Comparison of ENCODE assay signal across 22 cellular contexts in the genomic region with DNA sequence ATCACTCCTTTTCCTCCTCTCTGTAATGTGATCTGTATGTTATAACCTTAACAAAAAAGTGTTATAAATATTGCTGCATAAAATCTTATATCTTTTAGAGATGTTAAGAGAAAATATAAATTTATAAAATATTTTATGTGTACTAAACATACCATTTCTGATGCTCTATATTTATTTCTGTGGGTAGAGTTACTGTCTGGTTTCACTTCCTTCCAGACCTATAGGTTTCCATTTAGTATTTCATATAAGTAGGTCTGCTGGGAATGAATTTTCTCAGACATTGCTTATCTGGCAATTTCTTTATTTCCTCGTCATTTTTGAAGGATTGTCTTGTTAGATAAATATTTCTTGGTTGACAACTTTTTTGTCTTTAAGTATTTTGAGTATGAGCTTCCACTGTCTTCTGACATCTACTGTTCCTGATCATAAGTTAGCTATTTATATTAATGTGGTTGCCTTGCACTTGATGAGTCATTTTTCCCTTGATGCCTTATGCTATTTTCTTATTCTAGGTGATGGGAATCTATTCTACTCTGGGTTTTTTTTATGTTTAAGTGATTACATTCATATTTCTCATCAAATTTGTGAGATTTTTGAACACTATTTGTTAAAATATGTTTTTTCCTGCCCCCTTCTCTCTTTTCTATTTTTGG. TPM values are rescaled to one million over a fixed set of nuclear protein-coding genes. Genes with fewer than 3 reads are reported as not detected.
DNase-seq lines count a peak whose midpoint lies in the region; ATAC-seq and TF ChIP-seq lines count a peak whose summit lies in the region.
"Had no signal": no experiment of that assay in that cellular context is flagged by ENCODE, and none has a peak within 500 bp of the region (broad histone marks: within the 10 kb centered on the region; RNA-seq: fewer than 3 reads in every experiment).

No MANE protein-coding gene starts in this region.

- no peaks in the 10 kb centered on the region for H3K36me3 ChIP-seq in trophoblast cell (ENCODE audit: control insufficient read depth in 1 of 2, insufficient read depth in 2 of 2, low read length in 2 of 2)
- H3K36me3 ChIP-seq: BLaER1, MG63, SJSA1, suprapubic skin had no signal

- H2BK12ac ChIP-seq in trophoblast cell (ENCODE audit: low read length): no peak overlapping the region

- H3K9ac ChIP-seq in trophoblast cell (ENCODE audit: low read length): no peak overlapping the region
- H3K9ac ChIP-seq: BLaER1 had no signal

- no peak overlapping the region for H2AK5ac ChIP-seq in trophoblast cell (ENCODE audit: low read length)

- H2AFZ ChIP-seq in trophoblast cell (ENCODE audit: insufficient read depth, low read length, poor library complexity): no peak overlapping the region
- H2AFZ ChIP-seq: GM23338 had no signal

- no peak overlapping the region for H4K91ac ChIP-seq in trophoblast cell (ENCODE audit: low read depth, low read length)

- no peak overlapping the region for H3K4ac ChIP-seq in trophoblast cell (ENCODE audit: low read depth, low read length)

- no peak overlapping the region for H3K23ac ChIP-seq in trophoblast cell (ENCODE audit: low read length)

- WGBS in trophoblast cell (ENCODE audit: extremely low coverage, insufficient coverage, insufficient read length): no CpG with 5 or more reads among the region's 1 CpG

- no peaks in the 10 kb centered on the region for H3K9me3 ChIP-seq in trophoblast cell (ENCODE audit: insufficient read depth, low read depth, low read length)
- H3K9me3 ChIP-seq: BLaER1, MG63, SJSA1, suprapubic skin had no signal

- no peaks in the 10 kb centered on the region for H3K27me3 ChIP-seq in trophoblast cell (ENCODE audit: insufficient read depth, low read length)
- H3K27me3 ChIP-seq: BLaER1, MG63, SJSA1, suprapubic skin had no signal

- no peak overlapping the region for H4K8ac ChIP-seq in trophoblast cell (ENCODE audit: low read depth, low read length)

- ATAC-seq in GM18868 (IDR thresholded peaks at IDR 0.05; ENCODE audit: unreplicated experiment) (peak; percentile 59), HG03159 (IDR thresholded peaks at IDR 0.05; ENCODE audit: unreplicated experiment) (peak; percentile 43), SK-N-SH treated with all-trans-retinoic acid at 6 μM for 48 hours (no peak)
- ATAC-seq: activated CD4-positive, alpha-beta T cell treated with anti-CD3 and anti-CD28 coated beads for 36 hours; activated CD8-positive, alpha-beta memory T cell treated with anti-CD3 and anti-CD28 coated beads, Interleukin-2, amount 10 ng/mL, durations not matched to agents 7 days and 5 days; GM23338; HepG2; left cardiac atrium had no signal

- no peaks in the 10 kb centered on the region for H3K79me1 ChIP-seq in trophoblast cell (ENCODE audit: low read length)

- H3K4me2 ChIP-seq in trophoblast cell (ENCODE audit: low read length): no peak overlapping the region
- H3K4me2 ChIP-seq: BLaER1, GM23338 had no signal

- no peak overlapping the region for H3K14ac ChIP-seq in trophoblast cell (ENCODE audit: low read length)

- no peak overlapping the region for H4K12ac ChIP-seq in trophoblast cell (ENCODE audit: low read depth, low read length)

- no peak overlapping the region for H3K18ac ChIP-seq in trophoblast cell (ENCODE audit: low read length)

- H3K4me3 ChIP-seq in trophoblast cell (ENCODE audit: low read depth, low read length): no peak overlapping the region
- H3K4me3 ChIP-seq: BLaER1, GM23338, MG63, SJSA1, suprapubic skin had no signal

- H2BK120ac ChIP-seq in trophoblast cell (ENCODE audit: insufficient read depth, low read length, poor library complexity): no peak overlapping the region

- peak; percentile 5 for DNase-seq in OCI-M1 (lab: John Stamatoyannopoulos, UW)
- peak; percentile 14 for DNase-seq in non-pigmented ciliary epithelial cell (ENCODE audit: low read depth)
- no peak for DNase-seq in Kasumi-1 (lab: John Stamatoyannopoulos, UW)
- DNase-seq in trophoblast cell: no peak
- DNase-seq: activated CD4-positive, alpha-beta T cell treated with anti-CD3 and anti-CD28 coated beads for 36 hours; activated CD8-positive, alpha-beta memory T cell treated with anti-CD3 and anti-CD28 coated beads, Interleukin-2, amount 10 ng/mL, durations not matched to agents 7 days and 5 days; GDM1; left cardiac atrium; MG63; midbrain; NCI-H2107; NCI-H524; nephron progenitor cell; T-helper 9 cell had no signal

- H3K79me2 ChIP-seq in trophoblast cell (ENCODE audit: control insufficient read depth, insufficient read depth, low read length, poor library complexity): no peaks in the 10 kb centered on the region

- H3K27ac ChIP-seq in trophoblast cell (ENCODE audit: low read depth, low read length): no peak overlapping the region
- H3K27ac ChIP-seq: BLaER1, SJSA1, suprapubic skin had no signal

- no peak overlapping the region for H2BK5ac ChIP-seq in trophoblast cell (ENCODE audit: low read depth, low read length, poor library complexity)

- no peaks in the 10 kb centered on the region for H3K4me1 ChIP-seq in trophoblast cell (ENCODE audit: control insufficient read depth in 1 of 2, insufficient read depth in 2 of 2, low read length in 2 of 2)
- H3K4me1 ChIP-seq: SJSA1, suprapubic skin had no signal

TF ChIP-seq in SK-N-SH treated with all-trans-retinoic acid at 6 μM for 48 hours, 23 proteins besides CTCF, POLR2A, EP300 and RAD21 (continues in another document):
- TF ChIP-seq ESRRG (CRISPR knock-in tag; IDR thresholded peaks at IDR 0.05) (no peak), RARB (CRISPR knock-in tag; IDR thresholded peaks at IDR 0.05) (no peak), SNAI2 (CRISPR knock-in tag; IDR thresholded peaks at IDR 0.05) (no peak), ZFP3 (CRISPR knock-in tag; IDR thresholded peaks at IDR 0.05) (no peak), GLIS3 (CRISPR knock-in tag; IDR thresholded peaks at IDR 0.05) (no peak), BACH2 (CRISPR knock-in tag; IDR thresholded peaks at IDR 0.05; ENCODE audit: borderline replicate concordance) (no peak), CSRNP3 (CRISPR knock-in tag; IDR thresholded peaks at IDR 0.05) (no peak), ZNF70 (CRISPR knock-in tag; IDR thresholded peaks at IDR 0.05) (no peak), PPARA (CRISPR knock-in tag; IDR thresholded peaks at IDR 0.05; ENCODE audit: borderline replicate concordance) (no peak), ZNF565 (CRISPR knock-in tag; conservative IDR thresholded peaks at IDR 0.05; ENCODE audit: low read depth) (no peak)
- TF ChIP-seq, protein P1, sequence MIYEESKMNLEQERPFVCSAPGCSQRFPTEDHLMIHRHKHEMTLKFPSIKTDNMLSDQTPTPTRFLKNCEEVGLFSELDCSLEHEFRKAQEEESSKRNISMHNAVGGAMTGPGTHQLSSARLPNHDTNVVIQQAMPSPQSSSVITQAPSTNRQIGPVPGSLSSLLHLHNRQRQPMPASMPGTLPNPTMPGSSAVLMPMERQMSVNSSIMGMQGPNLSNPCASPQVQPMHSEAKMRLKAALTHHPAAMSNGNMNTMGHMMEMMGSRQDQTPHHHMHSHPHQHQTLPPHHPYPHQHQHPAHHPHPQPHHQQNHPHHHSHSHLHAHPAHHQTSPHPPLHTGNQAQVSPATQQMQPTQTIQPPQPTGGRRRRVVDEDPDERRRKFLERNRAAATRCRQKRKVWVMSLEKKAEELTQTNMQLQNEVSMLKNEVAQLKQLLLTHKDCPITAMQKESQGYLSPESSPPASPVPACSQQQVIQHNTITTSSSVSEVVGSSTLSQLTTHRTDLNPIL (CRISPR knock-in tag; IDR thresholded peaks at IDR 0.05; ENCODE audit: low read depth): no peak
- TF ChIP-seq, protein P2, sequence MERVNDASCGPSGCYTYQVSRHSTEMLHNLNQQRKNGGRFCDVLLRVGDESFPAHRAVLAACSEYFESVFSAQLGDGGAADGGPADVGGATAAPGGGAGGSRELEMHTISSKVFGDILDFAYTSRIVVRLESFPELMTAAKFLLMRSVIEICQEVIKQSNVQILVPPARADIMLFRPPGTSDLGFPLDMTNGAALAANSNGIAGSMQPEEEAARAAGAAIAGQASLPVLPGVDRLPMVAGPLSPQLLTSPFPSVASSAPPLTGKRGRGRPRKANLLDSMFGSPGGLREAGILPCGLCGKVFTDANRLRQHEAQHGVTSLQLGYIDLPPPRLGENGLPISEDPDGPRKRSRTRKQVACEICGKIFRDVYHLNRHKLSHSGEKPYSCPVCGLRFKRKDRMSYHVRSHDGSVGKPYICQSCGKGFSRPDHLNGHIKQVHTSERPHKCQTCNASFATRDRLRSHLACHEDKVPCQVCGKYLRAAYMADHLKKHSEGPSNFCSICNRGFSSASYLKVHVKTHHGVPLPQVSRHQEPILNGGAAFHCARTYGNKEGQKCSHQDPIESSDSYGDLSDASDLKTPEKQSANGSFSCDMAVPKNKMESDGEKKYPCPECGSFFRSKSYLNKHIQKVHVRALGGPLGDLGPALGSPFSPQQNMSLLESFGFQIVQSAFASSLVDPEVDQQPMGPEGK (CRISPR knock-in tag; IDR thresholded peaks at IDR 0.05; ENCODE audit: borderline replicate concordance): no peak

RNA-seq across cellular contexts. Expression of gene THSD7A, which starts 11.2 kb away (rescaled TPM):
- 4.1 and 4.3 TPM in 2 replicates for polyA plus RNA-seq in trophoblast cell (2013)

Comparison
In these comparisons a context has a peak if more than half of its experiments do, and no peak if none do; other contexts are left out.
1. DNase-seq: peak in OCI-M1 (single experiment) and non-pigmented ciliary epithelial cell (single experiment); none in Kasumi-1 (0 of 2) and trophoblast cell (0 of 2).